In genomic region chr9:93894691-93895079, GRCh38 we compare ENCODE assay signal across 2 cellular contexts.
TF ChIP-seq lines count a peak whose summit lies in the region.

No MANE protein-coding gene starts in this region.

TF ChIP-seq in SK-N-SH, 30 proteins besides CTCF, POLR2A, EP300 and RAD21 (continued from another document):
- TF ChIP-seq, protein P1, sequence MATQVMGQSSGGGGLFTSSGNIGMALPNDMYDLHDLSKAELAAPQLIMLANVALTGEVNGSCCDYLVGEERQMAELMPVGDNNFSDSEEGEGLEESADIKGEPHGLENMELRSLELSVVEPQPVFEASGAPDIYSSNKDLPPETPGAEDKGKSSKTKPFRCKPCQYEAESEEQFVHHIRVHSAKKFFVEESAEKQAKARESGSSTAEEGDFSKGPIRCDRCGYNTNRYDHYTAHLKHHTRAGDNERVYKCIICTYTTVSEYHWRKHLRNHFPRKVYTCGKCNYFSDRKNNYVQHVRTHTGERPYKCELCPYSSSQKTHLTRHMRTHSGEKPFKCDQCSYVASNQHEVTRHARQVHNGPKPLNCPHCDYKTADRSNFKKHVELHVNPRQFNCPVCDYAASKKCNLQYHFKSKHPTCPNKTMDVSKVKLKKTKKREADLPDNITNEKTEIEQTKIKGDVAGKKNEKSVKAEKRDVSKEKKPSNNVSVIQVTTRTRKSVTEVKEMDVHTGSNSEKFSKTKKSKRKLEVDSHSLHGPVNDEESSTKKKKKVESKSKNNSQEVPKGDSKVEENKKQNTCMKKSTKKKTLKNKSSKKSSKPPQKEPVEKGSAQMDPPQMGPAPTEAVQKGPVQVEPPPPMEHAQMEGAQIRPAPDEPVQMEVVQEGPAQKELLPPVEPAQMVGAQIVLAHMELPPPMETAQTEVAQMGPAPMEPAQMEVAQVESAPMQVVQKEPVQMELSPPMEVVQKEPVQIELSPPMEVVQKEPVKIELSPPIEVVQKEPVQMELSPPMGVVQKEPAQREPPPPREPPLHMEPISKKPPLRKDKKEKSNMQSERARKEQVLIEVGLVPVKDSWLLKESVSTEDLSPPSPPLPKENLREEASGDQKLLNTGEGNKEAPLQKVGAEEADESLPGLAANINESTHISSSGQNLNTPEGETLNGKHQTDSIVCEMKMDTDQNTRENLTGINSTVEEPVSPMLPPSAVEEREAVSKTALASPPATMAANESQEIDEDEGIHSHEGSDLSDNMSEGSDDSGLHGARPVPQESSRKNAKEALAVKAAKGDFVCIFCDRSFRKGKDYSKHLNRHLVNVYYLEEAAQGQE (IDR thresholded peaks at IDR 0.05; ENCODE audit: low read depth, low read length): no peak
- TF ChIP-seq TCF12 (IDR thresholded peaks at IDR 0.05): no peak
- TF ChIP-seq POLR2AphosphoS5 (IDR thresholded peaks at IDR 0.05; ENCODE audit: low read depth, low read length): no peak

TF ChIP-seq in SK-N-SH treated with all-trans-retinoic acid at 6 μM for 48 hours, 23 proteins besides CTCF, POLR2A, EP300 and RAD21 (continued from another document):
- TF ChIP-seq OSR1 (CRISPR knock-in tag; IDR thresholded peaks at IDR 0.05): no peak
- TF ChIP-seq TSHZ2 (CRISPR knock-in tag; IDR thresholded peaks at IDR 0.05): no peak
- TF ChIP-seq RARB (CRISPR knock-in tag; IDR thresholded peaks at IDR 0.05): no peak
- TF ChIP-seq CSDC2 (CRISPR knock-in tag; IDR thresholded peaks at IDR 0.05): no peak
- TF ChIP-seq ESRRG (CRISPR knock-in tag; IDR thresholded peaks at IDR 0.05): no peak
